ENCODE assay signal across 16 cellular contexts in genomic region chr3:170644711-170645110, GRCh38. TPM values are rescaled to one million over a fixed set of nuclear protein-coding genes. Genes with fewer than 3 reads are reported as not detected.
"Had no signal": no experiment of that assay in that cellular context is flagged by ENCODE, and none has a peak within 500 bp of the region (broad histone marks: within the 10 kb centered on the region; RNA-seq: fewer than 3 reads in every experiment).

No MANE protein-coding gene starts in this region.

- H3K36me3 Mint-ChIP-seq: brain had no signal

- H3K4me3 Mint-ChIP-seq: brain; central memory CD8-positive, alpha-beta T cell had no signal

- DNase-seq: activated CD4-positive, alpha-beta T cell treated with anti-CD3 and anti-CD28 coated beads, Interleukin-2, amount 50 U/mL, for 4 hours; activated naive CD4-positive, alpha-beta T cell treated with anti-CD3 and anti-CD28 coated beads, Interleukin-2, amount 50 U/mL, for 16 hours; activated T-cell treated with anti-CD3 and anti-CD28 coated beads, Interleukin-2, amount 50 U/mL, for 1 hour; amniotic stem cell; dermis blood vessel endothelial cell; hippocampal formation; pancreas; stimulated activated CD4-positive, alpha-beta T cell treated with anti-CD3 and anti-CD28 coated beads, Interleukin-4, amount 100 ng/mL, for 4 hours had no signal

- H3K4me3 ChIP-seq: pancreas, tibial nerve, vagina had no signal

- H3K36me3 ChIP-seq: pancreas, tibial nerve, vagina had no signal

- H3K9me3 ChIP-seq: pancreas, vagina had no signal

- H3K4me1 ChIP-seq: tibial nerve, vagina had no signal

- H3K27ac ChIP-seq: pancreas, tibial nerve, vagina had no signal

- H3K9me3 Mint-ChIP-seq: central memory CD8-positive, alpha-beta T cell had no signal

- H3K27ac Mint-ChIP-seq: brain had no signal

- ATAC-seq: activated CD4-positive, CD25-positive, alpha-beta regulatory T cell treated with anti-CD3 and anti-CD28 coated beads, Interleukin-2, amount 50 U/mL, for 24 hours; esophagus mucosa; pancreas had no signal

- H3K27me3 ChIP-seq: pancreas, tibial nerve, vagina had no signal

- H3K4me1 Mint-ChIP-seq: brain; central memory CD8-positive, alpha-beta T cell had no signal

RNA-seq across cellular contexts. Expression of gene SLC7A14, which starts 58.8 kb away (rescaled TPM):
- total RNA-seq: esophagus mucosa, kidney epithelial cell, lower leg skin had no signal
